Comparison of ENCODE assay signal across 25 cellular contexts in the genomic region with DNA sequence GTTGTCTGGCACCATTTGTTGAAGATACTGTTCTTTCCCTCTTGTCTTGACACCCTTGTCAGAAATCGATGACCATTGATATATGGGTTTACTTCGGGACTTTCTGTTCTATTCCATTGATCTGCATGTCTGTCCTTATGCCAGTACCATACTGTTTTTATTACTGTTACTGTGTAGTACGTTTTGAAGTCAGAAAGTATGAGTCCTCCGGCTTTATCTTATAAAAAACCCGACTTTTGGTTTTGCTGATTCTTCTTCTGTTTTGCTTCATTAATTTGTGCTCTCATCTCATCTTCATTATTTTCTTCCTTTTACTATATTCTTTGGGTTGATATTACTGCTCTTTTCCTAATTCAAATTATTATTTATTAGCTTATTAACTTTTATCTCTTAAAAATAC.
"Had no signal": no experiment of that assay in that cellular context is flagged by ENCODE, and none has a peak within 500 bp of the region (broad histone marks: within the 10 kb centered on the region; RNA-seq: fewer than 3 reads in every experiment).

No MANE protein-coding gene starts in this region.

- DNase-seq: colonic mucosa; cortex of kidney; dermis blood vessel endothelial cell; dorsolateral prefrontal cortex; effector CD4-positive, alpha-beta T cell; effector CD8-positive, alpha-beta T cell; effector memory CD4-positive, alpha-beta T cell; effector memory CD8-positive, alpha-beta T cell; endodermal cell; erythroblast; esophagus squamous epithelium; foreskin keratinocyte; foreskin melanocyte; gastrocnemius medialis; glutamatergic neuron; head of caudate nucleus; heart left ventricle; heart right ventricle had no signal

- H3K27me3 Mint-ChIP-seq: dendritic cell treated with granulocyte-macrophage colony-stimulating factor and Interleukin-4, amounts not matched to agents 40 ng/mL and 50 ng/mL, for 4 days; effector memory CD8-positive, alpha-beta T cell had no signal

- FAIRE-seq: colon, endometrium, endothelial cell of umbilical vein, frontal cortex had no signal

- ATAC-seq: effector memory CD8-positive, alpha-beta T cell; esophagus mucosa; foreskin keratinocyte; gastrocnemius medialis; gastroesophageal sphincter; heart left ventricle; heart right ventricle had no signal

- H3K9me3 Mint-ChIP-seq: dendritic cell treated with granulocyte-macrophage colony-stimulating factor and Interleukin-4, amounts not matched to agents 40 ng/mL and 50 ng/mL, for 4 days; effector memory CD8-positive, alpha-beta T cell had no signal

- H3K4me3 Mint-ChIP-seq: dendritic cell treated with granulocyte-macrophage colony-stimulating factor and Interleukin-4, amounts not matched to agents 40 ng/mL and 50 ng/mL, for 4 days; effector memory CD8-positive, alpha-beta T cell; endodermal cell had no signal

- H3K27ac Mint-ChIP-seq: dendritic cell treated with granulocyte-macrophage colony-stimulating factor and Interleukin-4, amounts not matched to agents 40 ng/mL and 50 ng/mL, for 4 days; endodermal cell had no signal
